In the genomic region with DNA sequence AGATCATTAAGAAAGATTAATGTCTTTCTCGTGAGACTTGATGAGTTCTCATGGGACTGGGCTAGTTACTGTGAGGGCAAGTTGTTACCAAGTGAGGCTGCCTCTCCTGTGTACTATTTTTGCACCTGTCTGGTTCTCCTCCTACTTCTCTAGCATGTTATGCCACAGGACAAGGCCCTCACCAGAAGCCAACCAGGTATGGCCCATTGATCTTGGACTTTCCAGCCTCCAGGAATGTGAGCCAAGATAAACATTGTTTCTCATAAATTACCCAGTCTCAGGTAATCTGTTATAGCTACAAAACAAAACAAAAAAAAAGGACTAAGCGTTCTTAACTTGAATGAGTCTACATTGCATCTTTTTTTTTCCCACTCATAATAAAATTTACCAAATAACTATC, we compare ENCODE assay signal across 7 cellular contexts.
"Had no signal": no experiment of that assay in that cellular context is flagged by ENCODE, and none has a peak within 500 bp of the region (broad histone marks: within the 10 kb centered on the region; RNA-seq: fewer than 3 reads in every experiment).

No MANE protein-coding gene starts in this region.

- DNase-seq: amniotic stem cell; endodermal cell; hippocampal formation; mammary epithelial cell; stimulated activated CD4-positive, alpha-beta T cell treated with anti-CD3 and anti-CD28 coated beads, Interleukin-4, amount 100 ng/mL, for 1 hour; T-helper 2 cell; upper lobe of right lung had no signal

- H3K36me3 ChIP-seq: upper lobe of right lung had no signal

- H3K27ac ChIP-seq: upper lobe of right lung had no signal

- H3K9me3 ChIP-seq: upper lobe of right lung had no signal

- H3K4me1 ChIP-seq: upper lobe of right lung had no signal

- H3K4me3 ChIP-seq: upper lobe of right lung had no signal

- ATAC-seq: upper lobe of right lung had no signal
